16 cellular contexts compared by ENCODE assay signal in the genomic region with DNA sequence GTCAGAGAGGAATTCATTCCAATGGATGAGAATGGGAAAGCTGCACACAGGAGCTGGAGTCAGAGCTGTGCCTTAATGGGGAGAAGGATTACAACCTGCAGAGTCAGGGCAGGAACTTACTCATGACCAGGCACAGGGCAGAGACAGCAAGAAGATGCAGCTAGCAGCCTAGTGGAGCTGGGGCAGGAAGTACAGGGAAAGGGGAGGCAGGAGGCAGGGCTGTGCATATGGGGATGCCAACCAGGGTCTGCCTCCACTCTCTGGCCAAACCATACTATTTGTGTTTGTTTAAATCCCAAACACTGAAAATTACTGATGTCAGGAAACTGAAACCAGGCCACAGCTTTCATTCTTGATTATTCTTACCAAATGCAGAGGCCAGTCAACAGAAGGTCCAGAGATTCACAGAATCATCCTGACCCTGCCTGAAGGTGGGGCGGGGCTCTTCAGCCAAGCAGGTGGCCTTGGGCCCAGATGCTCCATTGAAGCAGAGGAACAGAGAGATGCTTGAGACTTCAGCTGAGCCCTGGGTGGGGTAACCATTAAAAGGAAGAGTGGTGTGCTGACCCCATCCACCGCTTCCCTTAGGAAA.
DNase-seq lines count a peak whose midpoint lies in the region; ATAC-seq and TF ChIP-seq lines count a peak whose summit lies in the region.
"Had no signal": no experiment of that assay in that cellular context is flagged by ENCODE, and none has a peak within 500 bp of the region (broad histone marks: within the 10 kb centered on the region; RNA-seq: fewer than 3 reads in every experiment).

No MANE protein-coding gene starts in this region.

- POLR2A ChIA-PET in GM10248 (lab: Yijun Ruan, JAX) = no interaction called here

- H3K4me1 ChIP-seq in tibial artery = peaks cover 9 to 50% (median 30%) of the 10 kb centered on the region in 4 donors

- no peak for TF ChIP-seq CTCF in GM12865 (IDR thresholded peaks at IDR 0.05; ENCODE audit: insufficient read depth, low read depth, low read length, missing control alignments)
- TF ChIP-seq CTCF in tibial artery (IDR thresholded peaks at IDR 0.05) = no peak
- TF ChIP-seq CTCF in GM10248 (IDR thresholded peaks at IDR 0.05; ENCODE audit: control extremely low read depth, extremely low read depth, low read depth, missing control alignments) = no peak

- intact Hi-C loops in tibial artery (cut with DNase I; ENCODE audit: low total_unique reads) = loop anchor here (2.0 kb wide), 1 partner anchor 467 kb away; no protein-coding TSS in a partner anchor

- CTCF ChIA-PET in GM10248 (lab: Yijun Ruan, JAX) = interaction anchor here (0.7 to 8.1 kb wide), 7 partner anchors 9 to 538 kb away, joined by 3 to 109 read pairs (median 38); no protein-coding TSS in a partner anchor

- ATAC-seq in HG03139 (IDR thresholded peaks at IDR 0.05; ENCODE audit: unreplicated experiment) = no peak
- ATAC-seq: A549 had no signal

- no peaks in the 10 kb centered on the region for H3K9me3 ChIP-seq in tibial artery
- H3K9me3 ChIP-seq: A549 had no signal

- DNase-seq in GM12865 (ENCODE audit: low read depth) = peak; percentile 20
- peak; percentile 9 for DNase-seq in RPMI8226
- peak; percentile 40 for DNase-seq in kidney tubule cell (ENCODE audit: low spot score)
- no peak for DNase-seq in tibial artery
- no peak for DNase-seq in GM10248 (ENCODE audit: extremely low spot score)
- DNase-seq in NCI-H2081 treated with DMSO at 0.1 percent for 48 hours (lab: John Stamatoyannopoulos, UW) = no peak
- DNase-seq in activated CD4-positive, alpha-beta T cell treated with anti-CD3 and anti-CD28 coated beads for 4 hours = no peak
- DNase-seq: COR-L47; DMS153; GOT3; NCI-H526 treated with DMSO at 0.1 percent for 48 hours; NK-92 treated with Interleukin-12 subunit alpha and Interleukin-12 subunit beta, amount 100 ng/mL, for 24 hours; OCI-M1; SIG-M5 had no signal

- H3K27ac ChIP-seq in tibial artery = peak overlapping the region; percentile 15 to 54

- H3K4me3 ChIP-seq in GM12865 (ENCODE audit: low read depth, low read length) = no peak overlapping the region
- no peak overlapping the region for H3K4me3 ChIP-seq in tibial artery
- H3K4me3 ChIP-seq: A549 had no signal

- H3K36me3 ChIP-seq in tibial artery = no peaks in the 10 kb centered on the region

- H3K27me3 ChIP-seq in tibial artery = no peaks in the 10 kb centered on the region

Comparison
In these comparisons a context has a peak if more than half of its experiments do, and no peak if none do; other contexts are left out.
1. DNase-seq: peak in GM12865 (single experiment), RPMI8226 (single experiment) and kidney tubule cell (single experiment); none in tibial artery (0 of 2), GM10248 (single experiment), NCI-H2081 treated with DMSO at 0.1 percent for 48 hours (single experiment) and activated CD4-positive, alpha-beta T cell treated with anti-CD3 and anti-CD28 coated beads for 4 hours (0 of 2).